8 cellular contexts compared by ENCODE assay signal in the genomic region with DNA sequence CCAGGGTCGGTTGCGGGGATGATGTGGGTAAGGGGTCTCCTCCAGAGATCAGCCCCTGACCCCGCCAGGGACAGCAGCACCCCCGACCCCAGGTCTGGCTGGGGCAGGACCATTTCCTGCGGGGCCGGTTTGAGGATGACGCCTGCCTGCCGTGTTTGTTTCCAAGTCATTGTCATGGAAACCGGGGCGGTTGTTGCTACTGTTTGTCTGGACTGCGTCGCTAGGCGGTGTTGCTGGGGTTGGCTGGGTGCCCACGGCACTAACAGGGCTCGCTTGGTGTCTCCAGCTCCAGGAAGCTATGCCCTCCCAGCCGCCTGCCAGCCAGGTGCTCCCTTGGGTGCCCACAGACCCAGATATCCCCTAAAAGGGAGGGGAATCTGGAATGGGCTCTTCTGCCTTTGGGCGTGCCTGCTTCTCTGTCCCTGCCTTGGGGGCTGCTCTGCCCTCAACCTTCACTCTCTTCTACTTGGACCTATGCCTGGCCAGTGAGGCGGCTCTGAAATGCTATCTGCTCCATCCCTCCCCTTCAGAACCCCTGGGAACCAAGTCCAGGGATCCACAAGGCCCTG. TPM values are rescaled to one million over a fixed set of nuclear protein-coding genes. Genes with fewer than 3 reads are reported as not detected.
A peak's percentile ranks its signal among the peaks of the same experiment; 100 is the strongest.
DNase-seq lines count a peak whose midpoint lies in the region; ATAC-seq lines count a peak whose summit lies in the region.

No MANE protein-coding gene starts in this region.

- no peaks in the 10 kb centered on the region for H3K36me3 ChIP-seq in urinary bladder (ENCODE audit: insufficient read depth)

- no peaks in the 10 kb centered on the region for H3K9me3 Mint-ChIP-seq in T-helper 1 cell treated with Interleukin-12 subunit alpha and Interleukin-12 subunit beta and Interleukin-4 antibody, amounts not matched to agents 30 μg/mL and 1 μg/mL, for 36 hours

- H3K4me3 ChIP-seq in urinary bladder (ENCODE audit: low read depth, low read length): peak overlapping the region; percentile 7

- H3K4me3 Mint-ChIP-seq in T-helper 1 cell treated with Interleukin-12 subunit alpha and Interleukin-12 subunit beta and Interleukin-4 antibody, amounts not matched to agents 30 μg/mL and 1 μg/mL, for 36 hours: peak overlapping the region; percentile 51

- peak overlapping the region; percentile 97 for H3K27ac Mint-ChIP-seq in T-helper 1 cell treated with Interleukin-12 subunit alpha and Interleukin-12 subunit beta and Interleukin-4 antibody, amounts not matched to agents 30 μg/mL and 1 μg/mL, for 36 hours

- WGBS in urinary bladder: 1% methylated on average over 18 of the region's 18 CpGs

- H3K4me1 Mint-ChIP-seq in T-helper 1 cell treated with Interleukin-12 subunit alpha and Interleukin-12 subunit beta and Interleukin-4 antibody, amounts not matched to agents 30 μg/mL and 1 μg/mL, for 36 hours (ENCODE audit: low read depth): peaks cover 25% of the 10 kb centered on the region

- peak overlapping the region; percentile 89 for H3K27ac ChIP-seq in urinary bladder (ENCODE audit: low read depth)

- no peaks in the 10 kb centered on the region for H3K36me3 Mint-ChIP-seq in T-helper 1 cell treated with Interleukin-12 subunit alpha and Interleukin-12 subunit beta and Interleukin-4 antibody, amounts not matched to agents 30 μg/mL and 1 μg/mL, for 36 hours (ENCODE audit: low read depth)

- peak; percentile 96 for DNase-seq in EL
- peak; percentile 98 for DNase-seq in NCI-H146 (lab: John Stamatoyannopoulos, UW)
- DNase-seq in amygdala (lab: John Stamatoyannopoulos, UW): peak in 55 of 56 donors; percentile 27 to 92 (median 69)
- DNase-seq in left ventricle myocardium superior: peak; percentile 95
- peak; percentile 80 for DNase-seq in putamen (ENCODE audit: low spot score)

- no peaks in the 10 kb centered on the region for H3K4me1 ChIP-seq in urinary bladder (ENCODE audit: insufficient read depth)

- ATAC-seq in HG02623 (IDR thresholded peaks at IDR 0.05; ENCODE audit: unreplicated experiment) (peak; percentile 43), left ventricle myocardium superior (peak; percentile 50)

- peaks cover 25% of the 10 kb centered on the region for H3K27me3 Mint-ChIP-seq in T-helper 1 cell treated with Interleukin-12 subunit alpha and Interleukin-12 subunit beta and Interleukin-4 antibody, amounts not matched to agents 30 μg/mL and 1 μg/mL, for 36 hours (ENCODE audit: low read depth)

- intact Hi-C loops in left ventricle myocardium superior (cut with micrococcal nuclease): no loop called here

RNA-seq across cellular contexts. Expression of a gene that starts 4.7 kb away (rescaled TPM):
- total RNA-seq in left ventricle myocardium superior (59.4 TPM), urinary bladder (9.4 TPM)
- 92.4 TPM for polyA plus RNA-seq in urinary bladder

RNA-seq across cellular contexts. Expression of a gene that starts 7.3 kb away (rescaled TPM):
- total RNA-seq in left ventricle myocardium superior (1,036 TPM), urinary bladder (53.7 TPM)
- 245 TPM for polyA plus RNA-seq in urinary bladder

RNA-seq across cellular contexts. Expression of a gene that starts 9.1 kb away (rescaled TPM):
- total RNA-seq in left ventricle myocardium superior (5.1 TPM), urinary bladder (4.2 TPM)
- 10.6 TPM for polyA plus RNA-seq in urinary bladder

RNA-seq across cellular contexts. Expression of a gene that starts 44.4 kb away (rescaled TPM):
- total RNA-seq in left ventricle myocardium superior (4.0 TPM), urinary bladder (1.3 TPM)
- polyA plus RNA-seq in urinary bladder: 6.7 TPM

Comparison
In these comparisons a context has a peak if more than half of its experiments do, and no peak if none do; other contexts are left out.
1. Peak in every context shown above with its lines: DNase-seq, ATAC-seq, H3K4me3 ChIP-seq and H3K27ac ChIP-seq.
2. RNA of a gene that starts 7.3 kb away (total RNA-seq): 1,036 TPM in left ventricle myocardium superior (single experiment); 53.7 TPM in urinary bladder (single experiment); every median in the first group is over 10 times any median in the second.